ENCODE assay signal across 23 cellular contexts in the genomic region with DNA sequence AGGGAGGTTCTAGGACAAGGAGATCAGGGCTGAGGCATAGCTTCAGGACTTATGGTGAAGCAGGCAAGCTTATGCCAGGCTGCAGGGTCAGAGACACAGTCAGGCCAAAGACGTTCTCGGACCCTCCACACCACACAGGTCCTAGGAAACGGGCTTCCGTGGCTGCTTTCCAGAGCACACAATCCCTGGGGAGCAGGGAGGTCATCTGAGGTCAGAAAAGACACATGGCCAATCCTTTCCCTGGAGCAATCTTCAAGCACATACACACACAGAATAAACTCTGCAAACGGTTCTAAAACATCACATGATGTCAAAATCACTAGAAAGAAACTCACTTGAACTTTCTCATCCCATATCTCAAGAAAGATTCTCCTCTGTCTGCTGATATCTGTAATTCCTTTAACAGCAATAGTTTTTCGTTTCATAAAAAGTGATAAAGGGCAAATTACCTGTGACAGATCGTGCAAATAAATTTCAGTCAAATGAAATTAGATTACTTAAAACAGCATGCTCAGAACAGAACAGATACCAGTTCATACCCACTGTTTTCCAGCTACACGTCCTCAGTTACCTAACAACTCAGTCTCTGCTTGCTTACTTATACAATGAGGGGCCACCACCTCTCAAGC.
"Had no signal": no experiment of that assay in that cellular context is flagged by ENCODE, and none has a peak within 500 bp of the region (broad histone marks: within the 10 kb centered on the region; RNA-seq: fewer than 3 reads in every experiment).

No MANE protein-coding gene starts in this region.

- ATAC-seq: natural killer cell; right lobe of liver; stimulated activated memory B cell treated with anti-CD40 and anti-IgM and Interleukin-4, amounts not matched to agents 10 μg/mL and 1 μg/mL and 100 μg/mL, for 72 hours; upper lobe of right lung had no signal

- H3K27ac Mint-ChIP-seq: mesothelial cell of epicardium; natural killer cell; stimulated activated memory B cell treated with anti-CD40 and anti-IgM and Interleukin-4, amounts not matched to agents 10 μg/mL and 1 μg/mL and 100 μg/mL, for 72 hours had no signal

- H3K4me1 ChIP-seq: right atrium auricular region, right lobe of liver, stomach, testis, thyroid gland, transverse colon, upper lobe of right lung had no signal

- H3K27me3 ChIP-seq: hepatocyte, ovary, right atrium auricular region, right lobe of liver, stomach, testis, thyroid gland, transverse colon, upper lobe of right lung had no signal

- H3K4me1 Mint-ChIP-seq: mesothelial cell of epicardium; naive B cell; natural killer cell; stimulated activated memory B cell treated with anti-CD40 and anti-IgM and Interleukin-4, amounts not matched to agents 10 μg/mL and 1 μg/mL and 100 μg/mL, for 72 hours had no signal

- H3K9me3 ChIP-seq: left ventricle myocardium inferior, ovary, right atrium auricular region, right lobe of liver, stomach, testis, thyroid gland, transverse colon, upper lobe of right lung had no signal

- H3K27me3 Mint-ChIP-seq: naive B cell; stimulated activated memory B cell treated with anti-CD40 and anti-IgM and Interleukin-4, amounts not matched to agents 10 μg/mL and 1 μg/mL and 100 μg/mL, for 72 hours had no signal

- H3K4me3 ChIP-seq: hepatocyte, left ventricle myocardium inferior, lung, ovary, right atrium auricular region, right lobe of liver, smooth muscle cell, stomach, testis, thyroid gland, transverse colon, upper lobe of right lung had no signal

- H3K36me3 ChIP-seq: ovary, right atrium auricular region, right lobe of liver, thyroid gland, transverse colon, upper lobe of right lung had no signal

- H3K27ac ChIP-seq: hepatocyte, left ventricle myocardium inferior, ovary, right atrium auricular region, right lobe of liver, stomach, testis, thyroid gland, transverse colon, upper lobe of right lung had no signal

- DNase-seq: islet precursor cell; left ventricle myocardium inferior; mesendoderm; naive B cell; natural killer cell; ovary; right lobe of liver; stimulated activated CD4-positive, alpha-beta T cell treated with anti-CD3 and anti-CD28 coated beads, Interleukin-1b, Interleukin-23, amount 100 ng/mL, for 48 hours; stimulated activated CD4-positive, alpha-beta T cell treated with anti-CD3 and anti-CD28 coated beads, Interleukin-2, amount 100 ng/mL, for 48 hours; stimulated activated CD4-positive, alpha-beta T cell treated with anti-CD3 and anti-CD28 coated beads, Interleukin-4, amount 100 ng/mL, for 4 hours; stimulated activated CD8-positive, alpha-beta memory T cell treated with anti-CD3 and anti-CD28 coated beads, Interleukin-4, amount 100 ng/mL, for 48 hours; stimulated activated naive CD4-positive, alpha-beta T cell treated with Interleukin-2 at 50 U/mL for 16 hours; stomach; testis; transverse colon; upper lobe of right lung had no signal

- H3K4me3 Mint-ChIP-seq: mesothelial cell of epicardium; naive B cell; natural killer cell; stimulated activated memory B cell treated with anti-CD40 and anti-IgM and Interleukin-4, amounts not matched to agents 10 μg/mL and 1 μg/mL and 100 μg/mL, for 72 hours had no signal

- H3K9me3 Mint-ChIP-seq: mesothelial cell of epicardium, natural killer cell had no signal

- H3K4me2 ChIP-seq: hepatocyte, smooth muscle cell had no signal

- H3K36me3 Mint-ChIP-seq: naive B cell; natural killer cell; stimulated activated memory B cell treated with anti-CD40 and anti-IgM and Interleukin-4, amounts not matched to agents 10 μg/mL and 1 μg/mL and 100 μg/mL, for 72 hours had no signal
